In the genomic region with DNA sequence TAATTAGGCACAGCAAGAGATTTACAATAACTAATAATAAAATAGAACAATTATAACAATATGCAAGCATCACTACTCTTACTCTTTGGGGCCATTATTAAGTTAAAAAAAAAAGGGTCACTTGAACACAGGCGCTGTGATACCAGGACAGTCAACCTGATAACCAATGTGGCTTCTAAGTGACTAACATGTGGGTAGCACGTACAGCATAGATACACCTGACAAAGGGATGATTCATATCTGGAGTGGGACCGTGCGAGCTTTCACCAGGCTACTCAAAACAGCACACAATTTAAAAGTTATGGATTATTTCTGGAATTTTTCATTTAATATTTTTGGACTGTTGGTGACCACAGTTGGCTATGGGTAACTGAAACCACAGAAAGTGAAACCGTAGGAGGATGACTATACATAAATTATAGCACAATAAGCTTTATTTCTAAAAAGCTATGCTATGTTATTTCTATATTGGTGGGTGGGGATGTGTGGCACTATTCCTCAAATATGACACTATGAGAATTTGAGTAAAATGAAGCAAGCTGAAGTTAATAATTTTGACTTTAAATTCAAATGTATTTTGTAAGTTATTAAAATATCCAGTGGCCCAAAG, we compare ENCODE assay signal across 8 cellular contexts.
A peak's percentile ranks its signal among the peaks of the same experiment; 100 is the strongest.
DNase-seq lines count a peak whose midpoint lies in the region; ATAC-seq and TF ChIP-seq lines count a peak whose summit lies in the region.

No MANE protein-coding gene starts in this region.

- CTCF ChIA-PET in GM10248 (lab: Yijun Ruan, JAX), result interaction anchor here (0.8 to 1.0 kb wide), 2 partner anchors 21 to 79 kb away, joined by 3 read pairs; no protein-coding TSS in a partner anchor

- no peaks in the 10 kb centered on the region for H3K4me1 ChIP-seq in foreskin keratinocyte

- peaks cover 3 to 10% of the 10 kb centered on the region in 2 donors for H3K36me3 Mint-ChIP-seq in activated T-cell treated with anti-CD3 and anti-CD28 coated beads, Interleukin-2, amount 50 U/mL, for 72 hours (ENCODE audit: insufficient read depth in 2 of 2)
- H3K36me3 Mint-ChIP-seq in endothelial cell (ENCODE audit: low read depth, unreplicated experiment), result no peaks in the 10 kb centered on the region

- ATAC-seq in GM19395 (IDR thresholded peaks at IDR 0.05; ENCODE audit: unreplicated experiment) (peak; percentile 98), HG03095 (IDR thresholded peaks at IDR 0.05; ENCODE audit: unreplicated experiment) (peak; percentile 97), foreskin keratinocyte (no peak)
- ATAC-seq in activated T-cell treated with anti-CD3 and anti-CD28 coated beads, Interleukin-2, amount 50 U/mL, for 72 hours (replicated peaks in 1 of 2), result peak; percentile 100

- no peak overlapping the region for H3K27ac ChIP-seq in foreskin keratinocyte

- H3K4me1 Mint-ChIP-seq in activated T-cell treated with anti-CD3 and anti-CD28 coated beads, Interleukin-2, amount 50 U/mL, for 72 hours (ENCODE audit: low read depth), result peaks cover 29% of the 10 kb centered on the region
- H3K4me1 Mint-ChIP-seq in endothelial cell (ENCODE audit: unreplicated experiment), result peaks cover 8% of the 10 kb centered on the region

- H3K9me3 Mint-ChIP-seq in activated T-cell treated with anti-CD3 and anti-CD28 coated beads, Interleukin-2, amount 50 U/mL, for 72 hours, result peaks cover 0 to 2% of the 10 kb centered on the region in 2 donors
- H3K9me3 Mint-ChIP-seq in endothelial cell (ENCODE audit: unreplicated experiment), result no peaks in the 10 kb centered on the region

- POLR2A ChIA-PET in GM10248 (lab: Yijun Ruan, JAX), result no interaction called here

- H3K27me3 ChIP-seq in foreskin keratinocyte, result no peaks in the 10 kb centered on the region

- TF ChIP-seq CTCF in GM10248 (IDR thresholded peaks at IDR 0.05; ENCODE audit: control extremely low read depth, extremely low read depth, low read depth, missing control alignments), result no peak
- TF ChIP-seq CTCF in endothelial cell (IDR thresholded peaks at IDR 0.05; ENCODE audit: unreplicated experiment), result no peak
- no peak for TF ChIP-seq CTCF in foreskin keratinocyte (conservative IDR thresholded peaks at IDR 0.05)

- H3K27me3 Mint-ChIP-seq in activated T-cell treated with anti-CD3 and anti-CD28 coated beads, Interleukin-2, amount 50 U/mL, for 72 hours (ENCODE audit: low read depth), result no peaks in the 10 kb centered on the region
- H3K27me3 Mint-ChIP-seq in endothelial cell (ENCODE audit: unreplicated experiment), result no peaks in the 10 kb centered on the region

- peak overlapping the region in 1 of 2 donors; percentile 77 for H3K4me3 Mint-ChIP-seq in activated T-cell treated with anti-CD3 and anti-CD28 coated beads, Interleukin-2, amount 50 U/mL, for 72 hours
- H3K4me3 Mint-ChIP-seq in endothelial cell (ENCODE audit: unreplicated experiment), result no peak overlapping the region

- peak overlapping the region; percentile 42 for H3K27ac Mint-ChIP-seq in activated T-cell treated with anti-CD3 and anti-CD28 coated beads, Interleukin-2, amount 50 U/mL, for 72 hours
- no peak overlapping the region for H3K27ac Mint-ChIP-seq in endothelial cell (ENCODE audit: unreplicated experiment)

- DNase-seq in GM10248 (ENCODE audit: extremely low spot score), result peak; percentile 48
- DNase-seq in activated T-cell treated with anti-CD3 and anti-CD28 coated beads, Interleukin-2, amount 50 U/mL, for 72 hours, result peak; percentile 68 to 72
- DNase-seq in endothelial cell (ENCODE audit: low spot score), result no peak
- DNase-seq in foreskin keratinocyte, result no peak
- no peak for DNase-seq in NCI-H510A treated with DMSO at 0.1 percent for 48 hours (lab: John Stamatoyannopoulos, UW)
- DNase-seq in NCI-H1694 (lab: John Stamatoyannopoulos, UW), result no peak

Comparison
In these comparisons a context has a peak if more than half of its experiments do, and no peak if none do; other contexts are left out.
1. DNase-seq: peak in GM10248 (single experiment) and activated T-cell treated with anti-CD3 and anti-CD28 coated beads, Interleukin-2, amount 50 U/mL, for 72 hours (2 of 2); none in endothelial cell (single experiment), foreskin keratinocyte (0 of 2), NCI-H510A treated with DMSO at 0.1 percent for 48 hours (single experiment) and NCI-H1694 (single experiment).